In the genomic region with DNA sequence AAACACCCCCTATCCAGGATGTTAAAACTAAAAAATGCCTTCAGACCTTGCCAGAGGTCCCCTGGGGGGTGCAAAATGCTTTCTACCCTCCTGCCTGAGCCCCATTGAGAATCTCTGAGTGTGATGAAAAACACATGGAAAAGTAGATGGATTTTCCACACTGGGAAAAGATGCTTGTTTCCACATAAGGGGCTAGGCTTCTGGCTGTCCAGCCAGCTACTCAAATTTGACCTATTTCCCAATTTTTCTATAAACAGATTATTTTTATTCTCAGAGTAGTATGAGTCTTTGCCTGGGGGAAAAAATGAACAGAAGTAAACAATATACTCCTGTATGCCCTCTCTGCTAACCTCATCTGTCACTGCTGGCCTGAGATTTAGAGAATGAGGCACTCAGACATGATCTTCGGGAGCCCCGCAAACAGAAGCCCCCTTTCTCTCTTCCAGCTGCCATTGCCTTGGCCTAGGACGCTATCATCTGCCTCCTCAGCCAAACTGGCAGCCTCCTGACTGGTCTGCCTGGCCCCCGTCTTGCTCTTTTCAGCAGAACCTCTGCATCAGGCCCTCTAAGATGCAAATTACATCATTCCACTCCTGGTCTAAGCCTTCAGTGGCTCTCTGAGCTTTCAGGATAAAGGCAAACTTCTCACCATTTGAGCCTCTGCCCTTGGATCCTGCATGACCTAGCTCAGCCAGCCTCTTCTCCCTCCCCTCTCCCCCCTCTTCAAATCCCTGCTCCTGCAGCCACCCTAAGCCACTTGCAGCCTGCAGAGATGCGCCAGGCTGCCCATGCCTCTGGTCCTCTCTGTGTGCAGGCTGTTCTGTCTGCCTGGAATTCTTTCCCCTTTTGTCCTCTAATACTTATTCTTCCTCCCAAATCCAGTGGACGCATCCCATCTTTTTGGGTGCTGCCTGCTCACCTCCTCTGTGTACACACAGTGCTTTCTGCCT, we compare ENCODE assay signal across 31 cellular contexts. TPM values are rescaled to one million over a fixed set of nuclear protein-coding genes. Genes with fewer than 3 reads are reported as not detected.
DNase-seq lines count a peak whose midpoint lies in the region; ATAC-seq and TF ChIP-seq lines count a peak whose summit lies in the region.
"Had no signal": no experiment of that assay in that cellular context is flagged by ENCODE, and none has a peak within 500 bp of the region (broad histone marks: within the 10 kb centered on the region; RNA-seq: fewer than 3 reads in every experiment).

No MANE protein-coding gene starts in this region.

- intact Hi-C loops in ovary (cut with DNase I) = loop anchor here (10.0 kb wide), 4 partner anchors 135 to 705 kb away; a partner anchor contains a TSS

- no peak for TF ChIP-seq POLR2A in ovary (IDR thresholded peaks at IDR 0.05)

- no peaks in the 10 kb centered on the region for H3K9me3 Mint-ChIP-seq in endodermal cell
- H3K9me3 Mint-ChIP-seq: activated B cell treated with CpG ODN at 0.5 μM for 24 hours; effector memory CD8-positive, alpha-beta T cell; naive thymus-derived CD4-positive, alpha-beta T cell had no signal

- DNase-seq in AG09319 (ENCODE audit: extremely low read depth, low read depth) (peak; percentile 49), T-helper 17 cell (no peak), fibroblast of the aortic adventitia (ENCODE audit: low read depth) (peak; percentile 50), ovary (peak in 3 of 5 donors; percentile 28 to 45 (median 38)), retina (no peak), T1000 (lab: John Stamatoyannopoulos, UW) (no peak), endodermal cell (no peak), EL (no peak)
- DNase-seq: activated B cell treated with CpG ODN at 0.5 μM for 24 hours; activated CD4-positive, alpha-beta T cell treated with anti-CD3 and anti-CD28 coated beads, Interleukin-2, amount 50 U/mL, for 1 hour; activated naive CD4-positive, alpha-beta T cell treated with Interleukin-2 at 50 U/mL for 16 hours; activated T-cell treated with anti-CD3 and anti-CD28 coated beads, Interleukin-2, amount 50 U/mL, for 48 hours; amniotic stem cell; DMS79 treated with DMSO at 0.1 percent for 48 hours; effector memory CD8-positive, alpha-beta T cell; hypothalamus; left lung; midbrain; MM.1S; naive thymus-derived CD4-positive, alpha-beta T cell; NCI-H2081; NK-92 treated with Interleukin-12 subunit alpha and Interleukin-12 subunit beta, amount 100 ng/mL, for 24 hours; occipital lobe; SHP77 treated with DMSO at 0.1 percent for 48 hours; stimulated activated CD4-positive, alpha-beta T cell treated with anti-CD3 and anti-CD28 coated beads, Interleukin-2, amount 100 ng/mL, for 24 hours; T-helper 9 cell; trophoblast cell had no signal

- no peak overlapping the region for H3K9ac ChIP-seq in endodermal cell (ENCODE audit: extremely low read depth, low read length, poor library complexity, severe bottlenecking)
- H3K9ac ChIP-seq: KMS-11 had no signal

- H3K9me3 ChIP-seq in T-helper 17 cell (ENCODE audit: control insufficient read depth, low read length, poor library complexity, severe bottlenecking) = no peaks in the 10 kb centered on the region
- H3K9me3 ChIP-seq in ovary = no peaks in the 10 kb centered on the region
- no peaks in the 10 kb centered on the region for H3K9me3 ChIP-seq in endodermal cell (ENCODE audit: control insufficient read depth, low read length)
- H3K9me3 ChIP-seq: left lung had no signal

- WGBS in ovary, 3 donors = 47 to 54% (median 52%) methylated on average over 6 of the region's 6 CpGs
- WGBS in endodermal cell (ENCODE audit: insufficient coverage in 1 of 2, insufficient read length in 1 of 2), 2 experiments = 81 to 85% methylated on average over 5 to 6 of the region's 6 CpGs

- peak overlapping the region; percentile 16 to 55 for H3K27ac ChIP-seq in ovary
- no peak overlapping the region for H3K27ac ChIP-seq in endodermal cell (ENCODE audit: low read depth, low read length)
- H3K27ac ChIP-seq: KMS-11, left lung had no signal

- H3K4me1 ChIP-seq in ovary (ENCODE audit: insufficient read depth) = peaks cover 7% of the 10 kb centered on the region
- H3K4me1 ChIP-seq in endodermal cell (ENCODE audit: control insufficient read depth, insufficient read depth, low read length) = no peaks in the 10 kb centered on the region

- no peaks in the 10 kb centered on the region for H3K27me3 ChIP-seq in ovary
- peaks cover 8% of the 10 kb centered on the region for H3K27me3 ChIP-seq in endodermal cell (ENCODE audit: control insufficient read depth, insufficient read depth, low read length, poor library complexity, severe bottlenecking)
- H3K27me3 ChIP-seq: left lung had no signal

- H3K27ac Mint-ChIP-seq in T-helper 17 cell = peak overlapping the region; percentile 60
- no peak overlapping the region for H3K27ac Mint-ChIP-seq in endodermal cell
- H3K27ac Mint-ChIP-seq: activated B cell treated with CpG ODN at 0.5 μM for 24 hours; effector memory CD8-positive, alpha-beta T cell had no signal

- H3K27me3 Mint-ChIP-seq in T-helper 17 cell = peaks cover 39% of the 10 kb centered on the region
- peaks cover 4% of the 10 kb centered on the region for H3K27me3 Mint-ChIP-seq in endodermal cell (ENCODE audit: insufficient read depth)
- H3K27me3 Mint-ChIP-seq: activated B cell treated with CpG ODN at 0.5 μM for 24 hours had no signal

- no peak overlapping the region for H3K4me3 ChIP-seq in fibroblast of the aortic adventitia (ENCODE audit: low read depth, low read length)
- no peak overlapping the region for H3K4me3 ChIP-seq in ovary
- H3K4me3 ChIP-seq in endodermal cell (ENCODE audit: low read length) = no peak overlapping the region
- H3K4me3 ChIP-seq: left lung had no signal

- H3K36me3 Mint-ChIP-seq in T-helper 17 cell (ENCODE audit: low read depth) = peaks cover 6% of the 10 kb centered on the region
- H3K36me3 Mint-ChIP-seq in endodermal cell (ENCODE audit: low read depth) = no peaks in the 10 kb centered on the region
- H3K36me3 Mint-ChIP-seq: naive thymus-derived CD4-positive, alpha-beta T cell had no signal

- TF ChIP-seq EP300 in ovary (IDR thresholded peaks at IDR 0.05) = no peak

- no peak for TF ChIP-seq CTCF in AG09319 (IDR thresholded peaks at IDR 0.05; ENCODE audit: low read depth, low read length)
- TF ChIP-seq CTCF in fibroblast of the aortic adventitia (IDR thresholded peaks at IDR 0.05; ENCODE audit: insufficient read depth, low read length) = no peak
- no peak for TF ChIP-seq CTCF in ovary (IDR thresholded peaks at IDR 0.05)
- TF ChIP-seq CTCF in endodermal cell (conservative IDR thresholded peaks at IDR 0.05) = no peak

- H3K36me3 ChIP-seq in ovary = no peaks in the 10 kb centered on the region
- no peaks in the 10 kb centered on the region for H3K36me3 ChIP-seq in endodermal cell (ENCODE audit: control insufficient read depth, insufficient read depth, low read length)
- H3K36me3 ChIP-seq: left lung had no signal

- H3K4me1 Mint-ChIP-seq in T-helper 17 cell (peaks cover 5% of the 10 kb centered on the region), endodermal cell (peaks cover 22% of the 10 kb centered on the region)

- ATAC-seq in T-helper 17 cell = no peak
- ATAC-seq: effector memory CD8-positive, alpha-beta T cell; left lung; naive thymus-derived CD4-positive, alpha-beta T cell had no signal

- H3K4me3 Mint-ChIP-seq in T-helper 17 cell (no peak overlapping the region), endodermal cell (no peak overlapping the region)
- H3K4me3 Mint-ChIP-seq: activated B cell treated with CpG ODN at 0.5 μM for 24 hours; effector memory CD8-positive, alpha-beta T cell; naive thymus-derived CD4-positive, alpha-beta T cell had no signal

RNA-seq across cellular contexts. Expression of a gene that starts 39.7 kb away (rescaled TPM):
- not detected for total RNA-seq in T-helper 17 cell
- total RNA-seq in fibroblast of the aortic adventitia (ENCODE audit: low replicate concordance) = not detected in 2 replicates
- 10 to 100 TPM in 1 of 7 donors, 1 to 10 TPM in 4, under 1 TPM in 2; 0.23 to 20.6 (median 1.9) TPM for total RNA-seq in ovary
- 1 to 10 TPM in 1 of 2 donors, under 1 TPM in 1; 0.52 to 1.1 TPM for polyA plus RNA-seq in ovary
- 10 to 100 TPM; 11.7 to 16.6 TPM for total RNA-seq in endodermal cell
- polyA plus RNA-seq in endodermal cell (2013, experiment 1 of 2) = 1.1 TPM
- 0.70 TPM for polyA plus RNA-seq in endodermal cell (2013, experiment 2 of 2)
- total RNA-seq: activated B cell treated with CpG ODN at 0.5 μM for 24 hours, NCI-H460 had no signal

RNA-seq across cellular contexts. Expression of a gene that starts 55.3 kb away (rescaled TPM):
- total RNA-seq in T-helper 17 cell (not detected), fibroblast of the aortic adventitia (ENCODE audit: low replicate concordance) (not detected in 2 replicates), ovary (1 to 10 TPM in 2 of 7 donors, under 1 TPM in 3, not detected in 2; 0.42 to 2.1 (median 0.72) TPM), endodermal cell (10 to 100 TPM in 1 of 2 donors, 1 to 10 TPM in 1; 9.7 to 17.9 TPM)
- not detected for polyA plus RNA-seq in ovary
- polyA plus RNA-seq in endodermal cell (2013, experiment 1 of 2) = 1.9 TPM
- polyA plus RNA-seq in endodermal cell (2013, experiment 2 of 2) = 1.8 TPM
- total RNA-seq: activated B cell treated with CpG ODN at 0.5 μM for 24 hours; naive thymus-derived CD4-positive, alpha-beta T cell; occipital lobe had no signal
- polyA plus RNA-seq: BJ; naive thymus-derived CD4-positive, alpha-beta T cell had no signal

RNA-seq across cellular contexts. Expression of a gene that starts 58.0 kb away (rescaled TPM):
- total RNA-seq in T-helper 17 cell = not detected
- total RNA-seq in fibroblast of the aortic adventitia (ENCODE audit: low replicate concordance) = 0.45 and 0.49 TPM in 2 replicates
- total RNA-seq in ovary = 10 to 100 TPM in 1 of 7 donors, 1 to 10 TPM in 2, under 1 TPM in 4; 0.13 to 13.2 (median 0.97) TPM
- polyA plus RNA-seq in ovary = under 1 TPM; 0.18 to 0.40 TPM
- under 1 TPM; 0.82 to 0.90 TPM for total RNA-seq in endodermal cell
- polyA plus RNA-seq in endodermal cell (2013, experiment 1 of 2) = 1.00 TPM
- polyA plus RNA-seq in endodermal cell (2013, experiment 2 of 2) = 1.1 TPM
- total RNA-seq: activated B cell treated with CpG ODN at 0.5 μM for 24 hours, bronchial epithelial cell had no signal
- polyA plus RNA-seq: naive thymus-derived CD4-positive, alpha-beta T cell had no signal

RNA-seq across cellular contexts. Expression of a gene that starts 58.0 kb away (rescaled TPM):
- total RNA-seq in T-helper 17 cell = 10 to 100 TPM; 20.8 to 24.9 TPM
- 59.4 and 65.9 TPM in 2 replicates for total RNA-seq in fibroblast of the aortic adventitia (ENCODE audit: low replicate concordance)
- total RNA-seq in ovary = 10 to 100 TPM; 22.1 to 49.3 (median 38.5) TPM
- 10 to 100 TPM; 38.5 to 59.7 TPM for polyA plus RNA-seq in ovary
- total RNA-seq in endodermal cell = 10 to 100 TPM; 50.2 to 51.7 TPM
- polyA plus RNA-seq in endodermal cell (2013, experiment 1 of 2) = 67.0 TPM
- 67.5 TPM for polyA plus RNA-seq in endodermal cell (2013, experiment 2 of 2)

Comparison
In these comparisons a context has a peak if more than half of its experiments do, and no peak if none do; other contexts are left out.
1. DNase-seq: peak in AG09319 (single experiment), fibroblast of the aortic adventitia (single experiment) and ovary (3 of 5); none in T-helper 17 cell (0 of 3), retina (single experiment), T1000 (single experiment), endodermal cell (single experiment) and EL (single experiment).